In genomic region chr1:27681580-27681979, GRCh38 we compare ENCODE assay signal across 7 cellular contexts. TPM values are rescaled to one million over a fixed set of nuclear protein-coding genes. Genes with fewer than 3 reads are reported as not detected.
"Had no signal": no experiment of that assay in that cellular context is flagged by ENCODE, and none has a peak within 500 bp of the region (broad histone marks: within the 10 kb centered on the region; RNA-seq: fewer than 3 reads in every experiment).

No MANE protein-coding gene starts in this region.

RNA-seq across cellular contexts. Expression of gene FGR, which starts 46.6 kb away (rescaled TPM):
- total RNA-seq: endodermal cell, endothelial cell of umbilical vein, epithelial cell of proximal tubule, fibroblast of lung, fibroblast of villous mesenchyme, foreskin keratinocyte, glomerular endothelial cell had no signal
- polyA plus RNA-seq: fibroblast of lung had no signal
